In the genomic region with DNA sequence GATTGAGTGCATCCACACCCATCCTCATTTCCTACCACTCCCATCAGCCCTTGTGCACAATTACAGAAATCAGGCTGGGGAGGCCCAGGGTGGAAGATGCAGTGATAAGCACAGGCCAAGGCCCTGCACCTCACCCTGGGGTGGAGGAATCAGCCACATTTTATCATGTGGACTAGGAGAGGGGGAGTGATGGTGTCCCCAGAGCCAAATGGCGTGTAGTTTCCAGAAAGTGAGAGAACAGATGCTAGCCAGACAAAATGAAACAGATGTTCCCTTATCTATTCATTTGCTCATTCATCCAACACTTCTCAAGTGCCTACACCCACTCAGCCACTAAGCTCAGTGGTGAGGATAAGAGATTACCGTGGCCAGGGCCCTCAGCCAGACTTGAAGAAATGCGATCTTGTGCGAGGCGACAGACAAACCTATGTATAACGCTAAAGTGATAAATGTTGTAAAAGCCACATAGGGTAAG, we compare ENCODE assay signal across 11 cellular contexts.
DNase-seq lines count a peak whose midpoint lies in the region; ATAC-seq and TF ChIP-seq lines count a peak whose summit lies in the region.
"Had no signal": no experiment of that assay in that cellular context is flagged by ENCODE, and none has a peak within 500 bp of the region (broad histone marks: within the 10 kb centered on the region; RNA-seq: fewer than 3 reads in every experiment).

No MANE protein-coding gene starts in this region.

- in situ Hi-C loops in GM23248 (cut with MboI): no loop called here

- WGBS in GM23248 (ENCODE audit: low coverage in 1 of 2, low lambda C conversion rate in 2 of 2, missing lambda C conversion rate in 2 of 2), 2 experiments: 2 to 7% methylated on average over 6 of the region's 6 CpGs

- intact Hi-C loops in head of caudate nucleus (cut with DNase I): no loop called here

- no peak overlapping the region for H3K9ac ChIP-seq in GM23248

- no peak overlapping the region; the same call in 1 of the 2 replicates for H2AFZ ChIP-seq in GM23248

- H3K36me3 ChIP-seq in GM23248 (ENCODE audit: low read depth): no peaks in the 10 kb centered on the region

- H3K4me1 ChIP-seq in GM23248 (ENCODE audit: insufficient read depth): no peaks in the 10 kb centered on the region

- H3K4me2 ChIP-seq in GM23248 (ENCODE audit: unreplicated experiment): no peak overlapping the region

- DNase-seq in GM23248: peak; percentile 22
- peak; percentile 4 for DNase-seq in NCI-H226
- DNase-seq in epithelial cell of esophagus (ENCODE audit: low read depth): peak; percentile 5
- no peak for DNase-seq in omental fat pad (ENCODE audit: low spot score)
- DNase-seq in head of caudate nucleus: no peak
- no peak for DNase-seq in SKM-1 (lab: John Stamatoyannopoulos, UW; ENCODE audit: unreplicated experiment)
- DNase-seq: activated B cell treated with CpG ODN at 0.5 μM for 24 hours, DMS153 had no signal

- no peaks in the 10 kb centered on the region for H4K20me1 ChIP-seq in GM23248 (ENCODE audit: insufficient read depth)

- H3K4me3 ChIP-seq in GM23248 (no peak overlapping the region), epithelial cell of esophagus (ENCODE audit: low read length) (no peak overlapping the region)

- no peaks in the 10 kb centered on the region for H3K9me3 ChIP-seq in GM23248 (ENCODE audit: low read depth)

- no peaks in the 10 kb centered on the region for H3F3A ChIP-seq in GM23248 (ENCODE audit: insufficient read depth)

- no peak overlapping the region for H3K27ac ChIP-seq in GM23248

- ATAC-seq in omental fat pad (ENCODE audit: low FRiP score): peak; percentile 72
- no peak for ATAC-seq in GM19328 (IDR thresholded peaks at IDR 0.05; ENCODE audit: unreplicated experiment)
- ATAC-seq in GM18517 (IDR thresholded peaks at IDR 0.05; ENCODE audit: unreplicated experiment): no peak
- ATAC-seq: HCT116 had no signal

- TF ChIP-seq CTCF in epithelial cell of esophagus (IDR thresholded peaks at IDR 0.05; ENCODE audit: insufficient read depth, low read depth, low read length, missing control alignments) (no peak), omental fat pad (IDR thresholded peaks at IDR 0.05) (no peak)

- no peaks in the 10 kb centered on the region for H3K9me2 ChIP-seq in GM23248 (ENCODE audit: insufficient read depth)

- no peaks in the 10 kb centered on the region for H3K79me2 ChIP-seq in GM23248 (ENCODE audit: insufficient read depth)

- no peaks in the 10 kb centered on the region; the same call in 1 of the 2 replicates for H3K27me3 ChIP-seq in GM23248 (replicated peaks; ENCODE audit: insufficient read depth)

Comparison
In these comparisons a context has a peak if more than half of its experiments do, and no peak if none do; other contexts are left out.
1. DNase-seq: peak in GM23248 (single experiment), NCI-H226 (single experiment) and epithelial cell of esophagus (single experiment); none in omental fat pad (single experiment), head of caudate nucleus (0 of 42) and SKM-1 (single experiment).